Comparison of ENCODE assay signal across 24 cellular contexts in genomic region chr22:47406180-47406723, GRCh38.
"Had no signal": no experiment of that assay in that cellular context is flagged by ENCODE, and none has a peak within 500 bp of the region (broad histone marks: within the 10 kb centered on the region; RNA-seq: fewer than 3 reads in every experiment).

No MANE protein-coding gene starts in this region.

- H3K4me3 ChIP-seq: adrenal gland, K562, Peyer's patch had no signal

- H3K27me3 ChIP-seq: Peyer's patch had no signal

- H3K27me3 Mint-ChIP-seq: activated CD4-positive, alpha-beta T cell treated with anti-CD3 and anti-CD28 coated beads, Interleukin-2, amount 10 ng/mL, durations not matched to agents 24 days and 14 days; activated naive CD8-positive, alpha-beta T cell treated with anti-CD3 and anti-CD28 coated beads, Interleukin-2, amount 10 ng/mL, durations not matched to agents 7 days and 5 days had no signal

- H3K36me3 ChIP-seq: adrenal gland, Peyer's patch had no signal

- H3K4me3 Mint-ChIP-seq: activated B cell treated with CpG ODN at 0.5 μM for 24 hours; activated CD4-positive, alpha-beta T cell treated with anti-CD3 and anti-CD28 coated beads, Interleukin-2, amount 10 ng/mL, durations not matched to agents 24 days and 14 days; activated naive CD8-positive, alpha-beta T cell treated with anti-CD3 and anti-CD28 coated beads, Interleukin-2, amount 10 ng/mL, durations not matched to agents 7 days and 5 days; activated T-helper 17 cell treated with anti-CD3 and anti-CD28 coated beads, Interleukin-2, amount 50 U/mL, for 72 hours; T-helper 17 cell had no signal

- H3K27ac Mint-ChIP-seq: activated B cell treated with CpG ODN at 0.5 μM for 24 hours; activated CD4-positive, alpha-beta T cell treated with anti-CD3 and anti-CD28 coated beads, Interleukin-2, amount 10 ng/mL, durations not matched to agents 24 days and 14 days; activated naive CD8-positive, alpha-beta T cell treated with anti-CD3 and anti-CD28 coated beads, Interleukin-2, amount 10 ng/mL, durations not matched to agents 7 days and 5 days; activated T-helper 17 cell treated with anti-CD3 and anti-CD28 coated beads, Interleukin-2, amount 50 U/mL, for 72 hours; T-helper 17 cell had no signal

- H3K9me3 Mint-ChIP-seq: activated B cell treated with CpG ODN at 0.5 μM for 24 hours; activated CD4-positive, alpha-beta T cell treated with anti-CD3 and anti-CD28 coated beads, Interleukin-2, amount 10 ng/mL, durations not matched to agents 24 days and 14 days; activated naive CD8-positive, alpha-beta T cell treated with anti-CD3 and anti-CD28 coated beads, Interleukin-2, amount 10 ng/mL, durations not matched to agents 7 days and 5 days; activated T-helper 17 cell treated with anti-CD3 and anti-CD28 coated beads, Interleukin-2, amount 50 U/mL, for 72 hours had no signal

- H3K9me3 ChIP-seq: adrenal gland, Peyer's patch had no signal

- H3K4me1 ChIP-seq: adrenal gland, Peyer's patch had no signal

- H3K4me1 Mint-ChIP-seq: activated B cell treated with CpG ODN at 0.5 μM for 24 hours; activated CD4-positive, alpha-beta T cell treated with anti-CD3 and anti-CD28 coated beads, Interleukin-2, amount 10 ng/mL, durations not matched to agents 24 days and 14 days; activated naive CD8-positive, alpha-beta T cell treated with anti-CD3 and anti-CD28 coated beads, Interleukin-2, amount 10 ng/mL, durations not matched to agents 7 days and 5 days; activated T-helper 17 cell treated with anti-CD3 and anti-CD28 coated beads, Interleukin-2, amount 50 U/mL, for 72 hours had no signal

- DNase-seq: activated B cell treated with CpG ODN at 0.5 μM for 24 hours; activated CD4-positive, alpha-beta T cell treated with anti-CD3 and anti-CD28 coated beads for 1 hour; activated CD4-positive, alpha-beta T cell treated with anti-CD3 and anti-CD28 coated beads, Interleukin-2, amount 10 ng/mL, durations not matched to agents 24 days and 14 days; activated CD4-positive, alpha-beta T cell treated with anti-CD3 and anti-CD28 coated beads, Interleukin-2, amount 50 U/mL, for 48 hours; activated naive CD4-positive, alpha-beta T cell treated with anti-CD3 and anti-CD28 coated beads, Interleukin-2, amount 50 U/mL, for 16 hours; activated naive CD8-positive, alpha-beta T cell treated with anti-CD3 and anti-CD28 coated beads, Interleukin-2, amount 10 ng/mL, durations not matched to agents 7 days and 5 days; activated T-cell treated with anti-CD3 and anti-CD28 coated beads for 4 hours; activated T-cell treated with anti-CD3 and anti-CD28 coated beads, Interleukin-2, amount 50 U/mL, for 48 hours; anterior cingulate cortex; central memory CD4-positive, alpha-beta T cell; Kasumi-1; NCI-H1105 treated with DMSO at 0.1 percent for 48 hours; NCI-H1436 treated with DMSO at 0.1 percent for 48 hours; NCI-H187; NCI-H2081; NCI-H446; NCI-H524; SHP77 treated with DMSO at 0.1 percent for 48 hours; T-helper 17 cell; T-helper 9 cell had no signal

- H3K27ac ChIP-seq: adrenal gland, Peyer's patch had no signal

- H3K36me3 Mint-ChIP-seq: activated naive CD8-positive, alpha-beta T cell treated with anti-CD3 and anti-CD28 coated beads, Interleukin-2, amount 10 ng/mL, durations not matched to agents 7 days and 5 days had no signal
